Comparison of ENCODE assay signal across 11 cellular contexts in the genomic region with DNA sequence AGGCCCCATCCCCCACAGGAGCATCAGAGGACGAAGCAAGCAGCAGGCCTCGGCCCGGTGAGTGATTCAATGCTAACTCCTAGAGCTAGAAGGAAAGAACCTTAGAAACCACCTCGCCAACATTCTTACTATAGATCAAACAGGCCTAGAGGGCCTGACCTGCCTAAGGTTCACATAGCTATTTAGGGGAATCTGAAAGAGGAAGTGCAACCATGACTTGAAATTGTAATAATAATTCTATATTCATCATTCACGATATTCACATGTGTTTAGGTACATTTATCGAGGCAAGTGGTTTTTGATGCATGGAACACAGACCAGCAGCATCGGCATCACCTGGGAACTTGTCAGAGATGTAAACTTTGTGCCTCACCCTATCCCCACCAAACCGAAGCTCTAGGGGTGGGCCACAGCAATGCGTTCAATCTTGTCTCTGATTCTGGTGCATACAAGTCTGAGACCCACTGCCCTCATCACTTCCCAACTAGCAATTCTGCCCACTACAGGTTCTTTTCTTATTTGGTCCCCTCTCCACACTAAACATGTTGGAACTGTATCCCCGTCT.
DNase-seq lines count a peak whose midpoint lies in the region; ATAC-seq, FAIRE-seq and TF ChIP-seq lines count a peak whose summit lies in the region.
"Had no signal": no experiment of that assay in that cellular context is flagged by ENCODE, and none has a peak within 500 bp of the region (broad histone marks: within the 10 kb centered on the region; RNA-seq: fewer than 3 reads in every experiment).

No MANE protein-coding gene starts in this region.

- TF ChIP-seq CTCF in endothelial cell of umbilical vein (IDR thresholded peaks at IDR 0.05; ENCODE audit: extremely low read depth in 1 of 2, insufficient read depth in 1 of 2, low read depth in 1 of 2, low read length in 2 of 2) (no peak), glutamatergic neuron (IDR thresholded peaks at IDR 0.05; ENCODE audit: partially characterized antibody, unreplicated experiment) (no peak), dorsolateral prefrontal cortex (IDR thresholded peaks at IDR 0.05 in 54 of 56, conservative IDR thresholded peaks at IDR 0.05 in 2 of 56; ENCODE audit: low read depth in 1 of 56, partially characterized antibody in 56 of 56) (no peak)

- no peaks in the 10 kb centered on the region for H3K4me1 ChIP-seq in endothelial cell of umbilical vein (ENCODE audit: control insufficient read depth, extremely low read depth, insufficient read depth, low read length)

- H3K27me3 ChIP-seq in endothelial cell of umbilical vein (ENCODE audit: control insufficient read depth in 2 of 2, insufficient read depth in 2 of 2, low read length in 2 of 2) (no peaks in the 10 kb centered on the region), dorsolateral prefrontal cortex (no peaks in the 10 kb centered on the region)

- no peak overlapping the region for H2AFZ ChIP-seq in endothelial cell of umbilical vein (ENCODE audit: low read depth, low read length)

- H3K27ac ChIP-seq in endothelial cell of umbilical vein (ENCODE audit: insufficient read depth, low read depth, low read length) (no peak overlapping the region), dorsolateral prefrontal cortex (no peak overlapping the region)
- H3K27ac ChIP-seq: VCaP had no signal

- H3K4me3 Mint-ChIP-seq in glutamatergic neuron (ENCODE audit: unreplicated experiment): no peak overlapping the region
- H3K4me3 Mint-ChIP-seq: immature natural killer cell had no signal

- no peaks in the 10 kb centered on the region for H3K36me3 ChIP-seq in endothelial cell of umbilical vein (ENCODE audit: control insufficient read depth in 2 of 2, extremely low read depth in 1 of 2, insufficient read depth in 2 of 2, low read length in 2 of 2)

- H3K36me3 Mint-ChIP-seq in glutamatergic neuron (ENCODE audit: unreplicated experiment): peaks cover 9% of the 10 kb centered on the region

- no peak overlapping the region for H3K27ac Mint-ChIP-seq in glutamatergic neuron (ENCODE audit: unreplicated experiment)
- H3K27ac Mint-ChIP-seq: immature natural killer cell had no signal

- TF ChIP-seq POLR2A in endothelial cell of umbilical vein (IDR thresholded peaks at IDR 0.05; ENCODE audit: low read depth, low read length) (no peak), H54 (IDR thresholded peaks at IDR 0.05; ENCODE audit: low read depth, low read length) (no peak)

- no peaks in the 10 kb centered on the region for H4K20me1 ChIP-seq in endothelial cell of umbilical vein (replicated peaks; ENCODE audit: control insufficient read depth, extremely low read depth, insufficient read depth, low read length)

- POLR2A ChIA-PET in endothelial cell of umbilical vein (lab: Charles Lee): no interaction called here

- intact Hi-C loops in endothelial cell of umbilical vein (cut with micrococcal nuclease): no loop called here
- intact Hi-C loops in dorsolateral prefrontal cortex (cut with DNase I): no loop called here

- dilution Hi-C loops in endothelial cell of umbilical vein (cut with MboI; ENCODE audit: extremely low pct_ligation_motif_present, low sequenced_read_pairs): no loop called here

- H3K4me2 ChIP-seq in endothelial cell of umbilical vein (ENCODE audit: insufficient read depth, low read length): no peak overlapping the region

- no TSS peak for BruUV-seq in endothelial cell of umbilical vein (replicated peaks; lab: Mats Ljungman, UMichigan)

- no peak overlapping the region for H3K9ac ChIP-seq in endothelial cell of umbilical vein (replicated peaks; ENCODE audit: extremely low read depth, insufficient read depth, low read length)

- no peak overlapping the region for H3K4me3 ChIP-seq in endothelial cell of umbilical vein (replicated peaks in 1 of 3; ENCODE audit: insufficient read depth in 1 of 3, low read depth in 1 of 3, low read length in 3 of 3)
- H3K4me3 ChIP-seq in dorsolateral prefrontal cortex: no peak overlapping the region

- no peaks in the 10 kb centered on the region for H3K79me2 ChIP-seq in endothelial cell of umbilical vein (ENCODE audit: control insufficient read depth, insufficient read depth, low read length)

- DNase-seq in endothelial cell of umbilical vein (ENCODE audit: low read depth, low spot score) (no peak), H54 (ENCODE audit: insufficient read length, low spot score) (no peak), glutamatergic neuron (no peak), hepatic stellate cell (ENCODE audit: low spot score) (no peak), dorsolateral prefrontal cortex (no peak)
- DNase-seq: immature natural killer cell had no signal

- H3K4me1 Mint-ChIP-seq in glutamatergic neuron (ENCODE audit: low read depth, unreplicated experiment): peaks cover 7% of the 10 kb centered on the region

- no peaks in the 10 kb centered on the region for H3K27me3 Mint-ChIP-seq in glutamatergic neuron (ENCODE audit: unreplicated experiment)

- H3K9me3 ChIP-seq in endothelial cell of umbilical vein (replicated peaks; ENCODE audit: control insufficient read depth, insufficient read depth, low read length): no peaks in the 10 kb centered on the region

- no peaks in the 10 kb centered on the region for H3K9me1 ChIP-seq in endothelial cell of umbilical vein (replicated peaks; ENCODE audit: control insufficient read depth, extremely low read depth, insufficient read depth, low read length)

- CTCF ChIA-PET in endothelial cell of umbilical vein (lab: Charles Lee): no interaction called here

- H3K9me3 Mint-ChIP-seq in glutamatergic neuron (ENCODE audit: unreplicated experiment): no peaks in the 10 kb centered on the region
- H3K9me3 Mint-ChIP-seq: immature natural killer cell had no signal

- ATAC-seq in GM18508 (IDR thresholded peaks at IDR 0.05; ENCODE audit: insufficient read depth, unreplicated experiment) (peak; percentile 55), GM21423 (IDR thresholded peaks at IDR 0.05; ENCODE audit: unreplicated experiment) (peak; percentile 72), HG03280 (IDR thresholded peaks at IDR 0.05; ENCODE audit: unreplicated experiment) (peak; percentile 65)

- FAIRE-seq in endothelial cell of umbilical vein (lab: Jason Lieb, UNC) (peak; percentile 4), H54 (lab: Jason Lieb, UNC) (no peak)
- FAIRE-seq: G401.6 had no signal

TF ChIP-seq in endothelial cell of umbilical vein, 7 proteins besides CTCF, POLR2A, EP300 and RAD21:
- no peak for TF ChIP-seq EZH2 (IDR thresholded peaks at IDR 0.05; ENCODE audit: borderline replicate concordance, low read depth, low read length, severe bottlenecking)
- no peak for TF ChIP-seq MAX (IDR thresholded peaks at IDR 0.05; ENCODE audit: insufficient read depth, insufficient read length)
- no peak for TF ChIP-seq MYC (IDR thresholded peaks at IDR 0.05; ENCODE audit: low read depth, low read length)
- no peak for TF ChIP-seq GATA2 (IDR thresholded peaks at IDR 0.05; ENCODE audit: insufficient read depth, insufficient read length, low read depth, low read length)
- TF ChIP-seq FOS (IDR thresholded peaks at IDR 0.05; ENCODE audit: borderline replicate concordance, insufficient read depth, low read length): no peak
- TF ChIP-seq POLR2AphosphoS5 (IDR thresholded peaks at IDR 0.05; ENCODE audit: insufficient read depth, low read depth, low read length): no peak
- TF ChIP-seq JUN (IDR thresholded peaks at IDR 0.05; ENCODE audit: borderline replicate concordance, insufficient read depth, insufficient read length, low read depth): no peak
